In the genomic region with DNA sequence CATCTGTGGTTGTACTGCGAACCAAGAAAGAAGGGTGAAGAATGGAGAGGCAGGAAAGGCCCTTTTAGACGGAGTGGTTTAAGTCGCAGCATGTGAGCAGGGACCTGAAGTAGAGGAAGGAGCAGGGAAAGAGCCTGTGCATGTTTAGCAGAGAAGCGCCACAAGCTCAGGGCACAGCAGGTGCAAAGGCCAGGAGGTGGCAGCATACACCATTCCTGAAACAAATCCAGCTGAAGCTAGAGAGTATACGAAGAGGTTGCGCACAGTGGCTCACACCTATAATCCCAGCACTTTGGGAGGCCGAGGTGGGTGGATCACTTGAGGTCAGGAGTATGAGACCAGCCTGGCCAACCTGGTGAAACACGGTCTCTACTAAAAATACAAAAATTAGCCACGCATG, we compare ENCODE assay signal across 8 cellular contexts. TPM values are rescaled to one million over a fixed set of nuclear protein-coding genes. Genes with fewer than 3 reads are reported as not detected.
DNase-seq lines count a peak whose midpoint lies in the region; ATAC-seq and TF ChIP-seq lines count a peak whose summit lies in the region.

No MANE protein-coding gene starts in this region.

- H3K4me3 ChIP-seq in BE2C (ENCODE audit: low read depth, low read length), result no peak overlapping the region

- no peaks in the 10 kb centered on the region for H3K9me3 ChIP-seq in BE2C

- peak; percentile 22 for DNase-seq in BE2C
- DNase-seq in GM20000 (ENCODE audit: low spot score), result peak; percentile 28
- peak; percentile 35 for DNase-seq in SK-N-DZ (ENCODE audit: low spot score)
- DNase-seq in left ventricle myocardium superior, result no peak

- no peaks in the 10 kb centered on the region for H3K27me3 ChIP-seq in BE2C

- TF ChIP-seq CTCF in BE2C (IDR thresholded peaks at IDR 0.05; ENCODE audit: low read depth, low read length) (peak; percentile 42), GM20000 (IDR thresholded peaks at IDR 0.05; ENCODE audit: extremely low read depth, missing control alignments) (no peak)

- no peaks in the 10 kb centered on the region for H3K4me1 ChIP-seq in BE2C

- ATAC-seq in left ventricle myocardium superior, result peak; percentile 19
- ATAC-seq in GM18868 (IDR thresholded peaks at IDR 0.05; ENCODE audit: unreplicated experiment), result no peak
- no peak for ATAC-seq in GM21367 (IDR thresholded peaks at IDR 0.05; ENCODE audit: unreplicated experiment)
- ATAC-seq in HG03045 (IDR thresholded peaks at IDR 0.05; ENCODE audit: unreplicated experiment), result no peak
- ATAC-seq in GM19324 (IDR thresholded peaks at IDR 0.05; ENCODE audit: low FRiP score, unreplicated experiment), result no peak

- intact Hi-C loops in left ventricle myocardium superior (cut with micrococcal nuclease), result no loop called here

- H3K36me3 ChIP-seq in BE2C, result no peaks in the 10 kb centered on the region

RNA-seq across cellular contexts. Expression of a gene that starts 49.9 kb away (rescaled TPM):
- polyA plus RNA-seq in BE2C (2012; ENCODE audit: insufficient read depth, insufficient read length, low read depth), result 0.36 TPM
- 1.7 and 3.7 TPM in 2 replicates for polyA plus RNA-seq in SK-N-DZ (2014; cell fraction: cytosol; rRNA removed)
- 2.3 and 2.7 TPM in 2 replicates for polyA plus RNA-seq in SK-N-DZ (2014; cell fraction: nucleus; rRNA removed)
- 0.99 TPM for total RNA-seq in left ventricle myocardium superior
